In genomic region chr12:47023944-47024343, GRCh38 we compare ENCODE assay signal across 1 cellular context.
TF ChIP-seq lines count a peak whose summit lies in the region.

No MANE protein-coding gene starts in this region.

TF ChIP-seq in K562, 482 proteins besides CTCF, POLR2A, EP300 and RAD21 (continued from another document):
- TF ChIP-seq ATF3 (IDR thresholded peaks at IDR 0.05) (peak; percentile 88), ATF3 (CRISPR knock-in tag; conservative IDR thresholded peaks at IDR 0.05) (no peak), TRIM24 (IDR thresholded peaks at IDR 0.05) (peak; percentile 59 to 67; a peak in 2 of 4 replicates), HNRNPUL1 (IDR thresholded peaks at IDR 0.05; ENCODE audit: low read length) (no peak), ZEB2 (IDR thresholded peaks at IDR 0.05) (peak; percentile 80), CTBP1 (IDR thresholded peaks at IDR 0.05; ENCODE audit: borderline replicate concordance) (peak; percentile 50; the same call in 1 of the 2 replicates), ATF7 (IDR thresholded peaks at IDR 0.05) (peak; percentile 53; the same call in 1 of the 2 replicates), CEBPG (CRISPR knock-in tag; IDR thresholded peaks at IDR 0.05) (peak; percentile 69), CEBPG (tag; conservative IDR thresholded peaks at IDR 0.05 in 1 of 2, IDR thresholded peaks at IDR 0.05 in 1 of 2) (peak; percentile 67 to 86)
